Comparison of ENCODE assay signal across 8 cellular contexts in genomic region chr12:66279127-66279712, GRCh38. TPM values are rescaled to one million over a fixed set of nuclear protein-coding genes. Genes with fewer than 3 reads are reported as not detected.
DNase-seq lines count a peak whose midpoint lies in the region; ATAC-seq and TF ChIP-seq lines count a peak whose summit lies in the region.

No MANE protein-coding gene starts in this region.

- H3K4me1 ChIP-seq in KMS-11 (ENCODE audit: low read depth, poor library complexity, severe bottlenecking): no peaks in the 10 kb centered on the region

- H3K4me3 ChIP-seq in KMS-11 (IDR thresholded peaks at IDR 0.05; ENCODE audit: insufficient read depth, low read depth, low read length): no peak overlapping the region
- H3K4me3 ChIP-seq in fibroblast of the aortic adventitia (ENCODE audit: low read depth, low read length): no peak overlapping the region

- no peak for ATAC-seq in HG03571 (IDR thresholded peaks at IDR 0.05; ENCODE audit: unreplicated experiment)

- no peak overlapping the region for H3K9ac ChIP-seq in KMS-11

- H3K27me3 ChIP-seq in KMS-11 (ENCODE audit: insufficient read depth, low read depth): no peaks in the 10 kb centered on the region

- TF ChIP-seq CTCF in KMS-11 (conservative IDR thresholded peaks at IDR 0.05; ENCODE audit: low read depth, low read length): peak; percentile 82
- TF ChIP-seq CTCF in fibroblast of the aortic adventitia (IDR thresholded peaks at IDR 0.05; ENCODE audit: insufficient read depth, low read length): peak; percentile 79

- no peaks in the 10 kb centered on the region for H3K79me2 ChIP-seq in KMS-11 (ENCODE audit: insufficient read depth, low read depth)

- no peaks in the 10 kb centered on the region for H3K36me3 ChIP-seq in KMS-11 (ENCODE audit: insufficient read depth)

- no peak overlapping the region for H3K27ac ChIP-seq in KMS-11

- H3K4me2 ChIP-seq in KMS-11: no peak overlapping the region

- DNase-seq in NCI-H1105 (lab: John Stamatoyannopoulos, UW) (peak; percentile 10), NCI-H1105 treated with DMSO at 0.1 percent for 48 hours (lab: John Stamatoyannopoulos, UW) (no peak), fibroblast of the aortic adventitia (ENCODE audit: low read depth) (peak; percentile 31), hippocampal formation (lab: John Stamatoyannopoulos, UW) (no peak), HCEC 1CT (no peak)
- DNase-seq in activated CD4-positive, alpha-beta T cell treated with anti-CD3 and anti-CD28 coated beads, Interleukin-2, amount 50 U/mL, for 4 hours: peak; percentile 33 to 34

- no peak overlapping the region for H2AFZ ChIP-seq in KMS-11 (ENCODE audit: low read depth)

- no peaks in the 10 kb centered on the region for H4K20me1 ChIP-seq in KMS-11 (ENCODE audit: insufficient read depth)

RNA-seq across cellular contexts. Expression of gene HELB, which starts 23.1 kb away (rescaled TPM):
- total RNA-seq in fibroblast of the aortic adventitia (ENCODE audit: low replicate concordance): 3.0 and 3.7 TPM in 2 replicates

Comparison
In these comparisons a context has a peak if more than half of its experiments do, and no peak if none do; other contexts are left out.
1. DNase-seq: peak in NCI-H1105 (single experiment), activated CD4-positive, alpha-beta T cell treated with anti-CD3 and anti-CD28 coated beads, Interleukin-2, amount 50 U/mL, for 4 hours (2 of 2) and fibroblast of the aortic adventitia (single experiment); none in NCI-H1105 treated with DMSO at 0.1 percent for 48 hours (single experiment), hippocampal formation (0 of 2) and HCEC 1CT (single experiment).